ENCODE assay signal across 9 cellular contexts in the genomic region with DNA sequence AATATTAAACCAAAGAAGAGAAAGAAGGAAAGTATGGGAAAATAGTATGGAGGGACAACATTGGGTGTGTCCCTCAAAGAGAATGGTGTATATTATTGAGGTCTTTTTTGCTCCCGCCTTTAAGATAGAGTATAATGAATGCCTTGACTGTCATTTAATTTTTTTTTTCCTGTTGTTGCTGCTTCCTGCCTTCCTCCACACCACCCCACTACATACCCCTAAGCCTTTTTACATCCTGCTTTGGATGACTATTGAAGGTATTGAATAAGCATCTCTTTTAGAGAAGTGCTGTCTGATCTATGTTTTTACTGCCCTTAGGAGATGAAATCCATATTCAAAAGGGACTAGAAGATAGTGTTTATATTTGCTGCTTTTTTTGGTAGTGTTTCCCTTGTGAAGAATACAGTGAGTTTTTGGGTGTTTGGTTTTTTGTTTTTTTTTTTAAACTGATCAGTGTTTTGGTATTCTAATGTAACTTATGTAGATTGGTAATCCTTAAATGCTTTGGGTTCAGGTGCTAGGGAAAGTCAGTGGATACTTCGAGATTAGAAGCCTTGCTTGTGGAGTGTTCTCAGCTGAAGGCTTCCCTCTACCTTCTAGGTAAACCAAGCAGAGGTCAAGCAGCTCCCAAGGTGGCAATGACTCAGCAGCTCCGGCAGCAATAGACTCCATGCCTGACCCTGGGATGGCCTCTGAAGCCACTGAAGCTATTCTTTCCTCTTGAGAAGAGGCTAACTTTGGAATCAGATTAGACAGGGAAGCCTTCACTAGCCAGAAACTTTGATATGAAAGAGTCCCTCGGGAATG. TPM values are rescaled to one million over a fixed set of nuclear protein-coding genes. Genes with fewer than 3 reads are reported as not detected.
DNase-seq lines count a peak whose midpoint lies in the region; ATAC-seq and TF ChIP-seq lines count a peak whose summit lies in the region.
"Had no signal": no experiment of that assay in that cellular context is flagged by ENCODE, and none has a peak within 500 bp of the region (broad histone marks: within the 10 kb centered on the region; RNA-seq: fewer than 3 reads in every experiment).

No MANE protein-coding gene starts in this region.

- peaks cover 19% of the 10 kb centered on the region for H3K4me1 ChIP-seq in OCI-LY3 (ENCODE audit: low read length)

- no peak overlapping the region for H3K4me3 Mint-ChIP-seq in progenitor cell of endocrine pancreas (ENCODE audit: low read depth)
- no peak overlapping the region for H3K4me3 Mint-ChIP-seq in activated naive CD8-positive, alpha-beta T cell treated with anti-CD3 and anti-CD28 coated beads, Interleukin-2, amount 50 U/mL, for 24 hours

- TF ChIP-seq CTCF in OCI-LY3 (IDR thresholded peaks at IDR 0.05; ENCODE audit: low read depth, low read length) (no peak), progenitor cell of endocrine pancreas (IDR thresholded peaks at IDR 0.05; ENCODE audit: unreplicated experiment) (no peak)

- peak overlapping the region; percentile 72 for H3K4me2 ChIP-seq in OCI-LY3 (ENCODE audit: low read length)

- H3K27ac ChIP-seq in OCI-LY3 (ENCODE audit: low read length) = no peak overlapping the region

- H3K36me3 Mint-ChIP-seq in progenitor cell of endocrine pancreas (ENCODE audit: insufficient read depth) = peaks cover 4% of the 10 kb centered on the region
- no peaks in the 10 kb centered on the region for H3K36me3 Mint-ChIP-seq in activated naive CD8-positive, alpha-beta T cell treated with anti-CD3 and anti-CD28 coated beads, Interleukin-2, amount 50 U/mL, for 24 hours (ENCODE audit: low read depth)

- no peaks in the 10 kb centered on the region for H3K79me2 ChIP-seq in OCI-LY3 (ENCODE audit: low read length)

- no peaks in the 10 kb centered on the region for H3K9me3 ChIP-seq in OCI-LY3 (ENCODE audit: insufficient read depth, low read length)

- H4K20me1 ChIP-seq in OCI-LY3 (ENCODE audit: insufficient read depth, low read length) = no peaks in the 10 kb centered on the region

- DNase-seq in DMS53 treated with DMSO at 0.1 percent for 48 hours (lab: John Stamatoyannopoulos, UW; ENCODE audit: unreplicated experiment) (peak; percentile 52), fibroblast of peridontal ligament (ENCODE audit: extremely low read depth) (peak; percentile 53), progenitor cell of endocrine pancreas (ENCODE audit: low spot score, unreplicated experiment) (no peak), NCI-H1417 (lab: John Stamatoyannopoulos, UW) (no peak), posterior vena cava (ENCODE audit: low spot score) (no peak)
- DNase-seq in activated naive CD4-positive, alpha-beta T cell (lab: John Stamatoyannopoulos, UW) = no peak
- no peak for DNase-seq in activated naive CD8-positive, alpha-beta T cell treated with anti-CD3 and anti-CD28 coated beads, Interleukin-2, amount 50 U/mL, for 24 hours
- DNase-seq: NCI-H446 treated with DMSO at 0.1 percent for 48 hours had no signal

- no peak overlapping the region for H2AFZ ChIP-seq in OCI-LY3 (ENCODE audit: low read depth, low read length)

- no peaks in the 10 kb centered on the region for H3K27me3 ChIP-seq in OCI-LY3 (ENCODE audit: low read depth, low read length)

- H3K27me3 Mint-ChIP-seq in progenitor cell of endocrine pancreas = no peaks in the 10 kb centered on the region
- peaks cover 38% of the 10 kb centered on the region for H3K27me3 Mint-ChIP-seq in activated naive CD8-positive, alpha-beta T cell treated with anti-CD3 and anti-CD28 coated beads, Interleukin-2, amount 50 U/mL, for 24 hours

- no peak for ATAC-seq in activated naive CD8-positive, alpha-beta T cell treated with anti-CD3 and anti-CD28 coated beads, Interleukin-2, amount 50 U/mL, for 24 hours

- H3K4me3 ChIP-seq in OCI-LY3 (ENCODE audit: low read length) = peak overlapping the region; percentile 64

- no peaks in the 10 kb centered on the region for H3K36me3 ChIP-seq in OCI-LY3 (replicated peaks; ENCODE audit: low read depth, low read length)

- intact Hi-C loops in posterior vena cava (cut with DNase I) = loop anchor here in 1 of 2 donors (5.0 kb wide), 2 partner anchors 139 to 176 kb away; no protein-coding TSS in a partner anchor

- H3K9me3 Mint-ChIP-seq in progenitor cell of endocrine pancreas (ENCODE audit: low read depth) = no peaks in the 10 kb centered on the region
- H3K9me3 Mint-ChIP-seq in activated naive CD8-positive, alpha-beta T cell treated with anti-CD3 and anti-CD28 coated beads, Interleukin-2, amount 50 U/mL, for 24 hours = no peaks in the 10 kb centered on the region

- H3K9ac ChIP-seq in OCI-LY3 (ENCODE audit: low read length) = peak overlapping the region; percentile 17; the same call in 1 of the 2 replicates

- H3K4me1 Mint-ChIP-seq in progenitor cell of endocrine pancreas (ENCODE audit: low read depth) = peaks cover 30% of the 10 kb centered on the region
- H3K4me1 Mint-ChIP-seq in activated naive CD8-positive, alpha-beta T cell treated with anti-CD3 and anti-CD28 coated beads, Interleukin-2, amount 50 U/mL, for 24 hours = peaks cover 3% of the 10 kb centered on the region

- H3K27ac Mint-ChIP-seq in progenitor cell of endocrine pancreas = peak overlapping the region; percentile 97
- no peak overlapping the region for H3K27ac Mint-ChIP-seq in activated naive CD8-positive, alpha-beta T cell treated with anti-CD3 and anti-CD28 coated beads, Interleukin-2, amount 50 U/mL, for 24 hours

RNA-seq across cellular contexts. Expression of gene FZD7, which starts 5.0 kb away (rescaled TPM):
- total RNA-seq in progenitor cell of endocrine pancreas (74.2 and 74.4 TPM in 2 replicates), posterior vena cava (10 to 100 TPM; 20.9 to 32.0 TPM)

RNA-seq across cellular contexts. Expression of gene KIAA2012, which starts 34.4 kb away (rescaled TPM):
- total RNA-seq in progenitor cell of endocrine pancreas = not detected in 2 replicates
- not detected for total RNA-seq in posterior vena cava

Comparison
In these comparisons a context has a peak if more than half of its experiments do, and no peak if none do; other contexts are left out.
1. DNase-seq: peak in DMS53 treated with DMSO at 0.1 percent for 48 hours (single experiment) and fibroblast of peridontal ligament (single experiment); none in progenitor cell of endocrine pancreas (single experiment), NCI-H1417 (0 of 3), posterior vena cava (single experiment), activated naive CD4-positive, alpha-beta T cell (0 of 4) and activated naive CD8-positive, alpha-beta T cell treated with anti-CD3 and anti-CD28 coated beads, Interleukin-2, amount 50 U/mL, for 24 hours (single experiment).